24 cellular contexts compared by ENCODE assay signal in genomic region chr11:103948331-103948730, GRCh38.
"Had no signal": no experiment of that assay in that cellular context is flagged by ENCODE, and none has a peak within 500 bp of the region (broad histone marks: within the 10 kb centered on the region; RNA-seq: fewer than 3 reads in every experiment).

No MANE protein-coding gene starts in this region.

- ATAC-seq: activated CD4-positive, alpha-beta T cell treated with anti-CD3 and anti-CD28 coated beads for 36 hours; activated CD8-positive, alpha-beta memory T cell treated with anti-CD3 and anti-CD28 coated beads, Interleukin-2, amount 10 ng/mL, durations not matched to agents 7 days and 5 days; activated CD8-positive, alpha-beta T cell treated with anti-CD3 and anti-CD28 coated beads, Interleukin-2, amount 10 ng/mL, durations not matched to agents 7 days and 5 days; activated naive CD8-positive, alpha-beta T cell treated with anti-CD3 and anti-CD28 coated beads, Interleukin-2, amount 50 U/mL, for 24 hours; effector memory CD8-positive, alpha-beta T cell; naive thymus-derived CD4-positive, alpha-beta T cell had no signal

- H3K4me1 Mint-ChIP-seq: activated CD4-positive, alpha-beta T cell treated with anti-CD3 and anti-CD28 coated beads for 36 hours; activated CD8-positive, alpha-beta memory T cell treated with anti-CD3 and anti-CD28 coated beads, Interleukin-2, amount 10 ng/mL, durations not matched to agents 7 days and 5 days; activated naive CD4-positive, alpha-beta T cell treated with anti-CD3 and anti-CD28 coated beads, Interleukin-2, amount 50 U/mL, for 24 hours; activated naive CD8-positive, alpha-beta T cell treated with anti-CD3 and anti-CD28 coated beads, Interleukin-2, amount 50 U/mL, for 24 hours; brain; naive thymus-derived CD4-positive, alpha-beta T cell had no signal

- DNase-seq: activated CD4-positive, alpha-beta T cell treated with anti-CD3 and anti-CD28 coated beads for 36 hours; activated CD4-positive, CD25-positive, alpha-beta regulatory T cell; activated CD8-positive, alpha-beta memory T cell treated with anti-CD3 and anti-CD28 coated beads, Interleukin-2, amount 10 ng/mL, durations not matched to agents 7 days and 5 days; activated CD8-positive, alpha-beta T cell treated with anti-CD3 and anti-CD28 coated beads, Interleukin-2, amount 10 ng/mL, durations not matched to agents 7 days and 5 days; activated naive CD8-positive, alpha-beta T cell treated with anti-CD3 and anti-CD28 coated beads, Interleukin-2, amount 50 U/mL, for 24 hours; activated T-cell treated with anti-CD3 and anti-CD28 coated beads, Interleukin-2, amount 50 U/mL, for 48 hours; anterior cingulate cortex; dorsolateral prefrontal cortex; effector memory CD8-positive, alpha-beta T cell; heart right ventricle; islet precursor cell; midbrain; naive thymus-derived CD4-positive, alpha-beta T cell; stimulated activated CD4-positive, alpha-beta T cell treated with anti-CD3 and anti-CD28 coated beads, Interleukin-1b, Interleukin-23, amount 100 ng/mL, for 48 hours; stimulated activated naive CD4-positive, alpha-beta T cell; T-helper 2 cell; tibial artery had no signal

- H3K36me3 Mint-ChIP-seq: activated CD8-positive, alpha-beta memory T cell treated with anti-CD3 and anti-CD28 coated beads, Interleukin-2, amount 10 ng/mL, durations not matched to agents 7 days and 5 days; activated naive CD4-positive, alpha-beta T cell treated with anti-CD3 and anti-CD28 coated beads, Interleukin-2, amount 50 U/mL, for 24 hours; naive thymus-derived CD4-positive, alpha-beta T cell had no signal

- H3K36me3 ChIP-seq: right atrium auricular region, suprapubic skin, tibial artery had no signal

- H3K4me3 Mint-ChIP-seq: activated CD4-positive, alpha-beta T cell treated with anti-CD3 and anti-CD28 coated beads for 36 hours; activated CD8-positive, alpha-beta memory T cell treated with anti-CD3 and anti-CD28 coated beads, Interleukin-2, amount 10 ng/mL, durations not matched to agents 7 days and 5 days; activated CD8-positive, alpha-beta T cell treated with anti-CD3 and anti-CD28 coated beads, Interleukin-2, amount 10 ng/mL, durations not matched to agents 7 days and 5 days; activated naive CD4-positive, alpha-beta T cell treated with anti-CD3 and anti-CD28 coated beads, Interleukin-2, amount 50 U/mL, for 24 hours; activated naive CD8-positive, alpha-beta T cell treated with anti-CD3 and anti-CD28 coated beads, Interleukin-2, amount 50 U/mL, for 24 hours; brain; effector memory CD8-positive, alpha-beta T cell; naive thymus-derived CD4-positive, alpha-beta T cell had no signal

- H3K27ac ChIP-seq: dorsolateral prefrontal cortex, right atrium auricular region, suprapubic skin, tibial artery had no signal

- H3K4me1 ChIP-seq: right atrium auricular region, suprapubic skin had no signal

- H3K27me3 ChIP-seq: dorsolateral prefrontal cortex, heart right ventricle, right atrium auricular region, suprapubic skin, tibial artery had no signal

- H3K4me2 ChIP-seq: smooth muscle cell had no signal

- H3K4me3 ChIP-seq: coronary artery, dorsolateral prefrontal cortex, heart right ventricle, right atrium auricular region, smooth muscle cell, suprapubic skin, tibial artery had no signal

- H3K27ac Mint-ChIP-seq: activated CD4-positive, alpha-beta T cell treated with anti-CD3 and anti-CD28 coated beads for 36 hours; activated CD8-positive, alpha-beta memory T cell treated with anti-CD3 and anti-CD28 coated beads, Interleukin-2, amount 10 ng/mL, durations not matched to agents 7 days and 5 days; activated CD8-positive, alpha-beta T cell treated with anti-CD3 and anti-CD28 coated beads, Interleukin-2, amount 10 ng/mL, durations not matched to agents 7 days and 5 days; activated naive CD4-positive, alpha-beta T cell treated with anti-CD3 and anti-CD28 coated beads, Interleukin-2, amount 50 U/mL, for 24 hours; activated naive CD8-positive, alpha-beta T cell treated with anti-CD3 and anti-CD28 coated beads, Interleukin-2, amount 50 U/mL, for 24 hours; activated T-helper 2 cell treated with anti-CD3 and anti-CD28 coated beads, Interferon-gamma antibody, Interleukin-2, Interleukin-4, amounts not matched to agents 10 μg/mL and 5 μg/mL and 100 μg/mL, durations not matched to agents 14 hours and 24 hours and 36 hours; brain; effector memory CD8-positive, alpha-beta T cell; naive thymus-derived CD4-positive, alpha-beta T cell had no signal

- H3K9me3 Mint-ChIP-seq: activated naive CD4-positive, alpha-beta T cell treated with anti-CD3 and anti-CD28 coated beads, Interleukin-2, amount 50 U/mL, for 24 hours; activated T-helper 2 cell treated with anti-CD3 and anti-CD28 coated beads, Interferon-gamma antibody, Interleukin-2, Interleukin-4, amounts not matched to agents 10 μg/mL and 5 μg/mL and 100 μg/mL, durations not matched to agents 14 hours and 24 hours and 36 hours; brain; effector memory CD8-positive, alpha-beta T cell had no signal

- H3K9me3 ChIP-seq: heart right ventricle, right atrium auricular region, suprapubic skin, tibial artery had no signal
